8 cellular contexts compared by ENCODE assay signal in the genomic region with DNA sequence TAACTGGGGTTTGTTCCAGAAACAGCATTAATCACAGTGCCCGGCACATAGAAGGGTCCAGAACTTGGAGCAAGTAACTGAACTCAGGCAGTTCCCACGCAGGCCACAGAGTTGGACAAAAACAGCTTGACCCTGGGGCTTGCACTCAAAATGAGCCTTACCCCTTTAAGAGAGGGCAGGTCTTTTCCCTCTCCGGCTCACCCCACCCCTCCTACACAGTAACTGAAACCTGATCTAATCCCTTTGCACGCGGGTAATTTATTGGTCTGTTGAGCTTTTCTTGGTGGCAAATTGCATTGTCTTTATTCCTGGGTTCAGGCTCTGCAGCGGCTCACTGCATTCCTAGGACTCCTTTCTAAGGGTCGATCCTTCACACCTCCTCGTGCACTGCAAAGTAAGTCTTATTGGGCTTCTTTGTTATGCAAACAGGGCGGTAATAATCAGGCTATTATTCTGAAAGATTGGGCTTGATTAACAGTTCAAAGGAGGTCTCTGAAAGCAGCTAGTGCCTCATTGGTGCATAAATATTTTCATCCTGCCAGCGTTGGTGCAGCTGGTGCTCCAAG.
DNase-seq lines count a peak whose midpoint lies in the region; ATAC-seq and TF ChIP-seq lines count a peak whose summit lies in the region.
"Not testable (repeated sequence)": the region's sequence is repeated elsewhere in the genome, so short reads cannot be mapped to it uniquely, and the experiment has no call there.

No MANE protein-coding gene starts in this region.

- not testable (repeated sequence) for H2BK20ac ChIP-seq in H9 (ENCODE audit: low read depth, low read length, poor library complexity, severe bottlenecking)

- peak overlapping the region; percentile 37 for H3K4me2 ChIP-seq in BLaER1
- H3K4me2 ChIP-seq in H9 (ENCODE audit: insufficient read depth, insufficient read length, low read length), result not testable (repeated sequence)

- not testable (repeated sequence) for H3K14ac ChIP-seq in H9 (ENCODE audit: insufficient read depth, low read length)

- H2AFZ ChIP-seq in H9 (ENCODE audit: low read length), result not testable (repeated sequence)

- H3K4me1 Mint-ChIP-seq in H9, result peaks cover 31 to 37% of the 10 kb centered on the region in 2 experiments

- in situ Hi-C loops in SK-MEL-5 (cut with HindIII; ENCODE audit: low pct_unique_long_range_greater_than_20kb, low sequenced_read_pairs), result not testable (repeated sequence)

- H2BK15ac ChIP-seq in H9 (ENCODE audit: low read depth, low read length), result not testable (repeated sequence)

- H3K4ac ChIP-seq in H9 (ENCODE audit: low read depth, low read length), result not testable (repeated sequence)

- not testable (repeated sequence) for H2BK120ac ChIP-seq in H9 (ENCODE audit: low read depth, low read length, poor library complexity, severe bottlenecking)

- H4K91ac ChIP-seq in H9 (ENCODE audit: insufficient read length, low read depth, low read length), result not testable (repeated sequence)

- H3K18ac ChIP-seq in H9 (ENCODE audit: insufficient read length, low read depth, low read length), result not testable (repeated sequence)

- ATAC-seq in left cardiac atrium (peak; percentile 92 to 94), mucosa of descending colon (peak; percentile 93)

- intact Hi-C loops in left cardiac atrium (cut with DNase I); mucosa of descending colon (cut with DNase I, micrococcal nuclease): not testable (repeated sequence)

- H4K8ac ChIP-seq in H9 (replicated peaks; ENCODE audit: insufficient read length, low read depth, low read length), result not testable (repeated sequence)

- H3K56ac ChIP-seq in H9 (ENCODE audit: insufficient read length, low read depth, low read length), result not testable (repeated sequence)

- H2BK5ac ChIP-seq in H9 (ENCODE audit: insufficient read length, low read length), result not testable (repeated sequence)

- not testable (repeated sequence) for H3K9me3 ChIP-seq in BLaER1; H9 (ENCODE audit: control insufficient read depth, low read depth, low read length); mucosa of descending colon; skeletal muscle tissue (ENCODE audit: control insufficient read depth in 3 of 3, low read length in 3 of 3)

- peaks cover 0 to 10% (median 3%) of the 10 kb centered on the region in 3 experiments; a peak in 5 of 7 replicates for H3K36me3 Mint-ChIP-seq in H9 (ENCODE audit: insufficient read depth in 1 of 3, low read depth in 3 of 3)

- H3K9me3 Mint-ChIP-seq in H9, result not testable (repeated sequence)

- not testable (repeated sequence) for H3K23ac ChIP-seq in H9 (ENCODE audit: insufficient read length, low read depth, low read length)

- H4K5ac ChIP-seq in H9 (ENCODE audit: insufficient read length, low read depth, low read length), result not testable (repeated sequence)

- H3K9ac ChIP-seq in BLaER1; H9 (ENCODE audit: extremely low read depth, insufficient read length, low read length): not testable (repeated sequence)
- peak overlapping the region in 2 of 3 donors; percentile 65 to 83 for H3K9ac ChIP-seq in skeletal muscle tissue (ENCODE audit: low read depth in 1 of 3, low read length in 3 of 3)

- H3T11ph ChIP-seq in H9 (ENCODE audit: low read length), result not testable (repeated sequence)

- H2AK5ac ChIP-seq in H9 (ENCODE audit: insufficient read length, low read length), result not testable (repeated sequence)

- not testable (repeated sequence) for H3K27me3 ChIP-seq in BLaER1; H9 (ENCODE audit: insufficient read depth, low read length); skeletal muscle tissue (ENCODE audit: control insufficient read depth in 3 of 3, insufficient read depth in 3 of 3, low read length in 3 of 3)

- not testable (repeated sequence) for H3K23me2 ChIP-seq in H9 (ENCODE audit: insufficient read length, low read depth, low read length, poor library complexity, severe bottlenecking)

- H3K27me3 Mint-ChIP-seq in H9 (ENCODE audit: low read depth), result not testable (repeated sequence)

- DNase-seq in H9 (peak; percentile 97), NCI-H1105 (lab: John Stamatoyannopoulos, UW) (peak; percentile 19), SK-MEL-5 (ENCODE audit: low read depth, low spot score) (peak; percentile 3), dermis blood vessel endothelial cell (peak; percentile 10), mucosa of descending colon (peak in 1 of 3 donors; percentile 41)
- not testable (repeated sequence) for DNase-seq in left cardiac atrium

- not testable (repeated sequence) for H2BK12ac ChIP-seq in H9 (ENCODE audit: insufficient read length, low read depth, low read length)

- H3K79me2 ChIP-seq in H9 (ENCODE audit: insufficient read depth, low read length), result not testable (repeated sequence)

- H4K20me1 ChIP-seq in BLaER1; H9 (ENCODE audit: control insufficient read depth, insufficient read depth, insufficient read length): not testable (repeated sequence)

- H3K4me3 Mint-ChIP-seq in H9, result peak overlapping the region in 1 of 2 experiments; percentile 4; a peak in 2 of 5 replicates

- not testable (repeated sequence) for TF ChIP-seq CTCF in H9 (conservative IDR thresholded peaks at IDR 0.05); mucosa of descending colon (IDR thresholded peaks at IDR 0.05)

- H3K4me1 ChIP-seq in BLaER1; H9 (ENCODE audit: insufficient read depth, low read length); mucosa of descending colon (ENCODE audit: low read depth): not testable (repeated sequence)
- H3K4me1 ChIP-seq in skeletal muscle tissue (ENCODE audit: control insufficient read depth in 3 of 3, insufficient read depth in 3 of 3, low read length in 3 of 3), result peaks cover 0 to 10% (median 7%) of the 10 kb centered on the region in 3 donors

- not testable (repeated sequence) for H3K36me3 ChIP-seq in BLaER1; mucosa of descending colon (ENCODE audit: low read depth); skeletal muscle tissue (ENCODE audit: control insufficient read depth in 3 of 3, insufficient read depth in 3 of 3, low read length in 3 of 3)

- H3K4me3 ChIP-seq in BLaER1, mucosa of descending colon: not testable (repeated sequence)
- peak overlapping the region; percentile 30 to 64 (median 38) for H3K4me3 ChIP-seq in skeletal muscle tissue (ENCODE audit: low read length in 3 of 3)

- no CpG with 5 or more reads among the region's 10 CpGs for WGBS in H9 (ENCODE audit: extremely low coverage, insufficient read length, low lambda C conversion rate)

- H3K79me1 ChIP-seq in H9 (ENCODE audit: insufficient read depth, low read depth, low read length, poor library complexity, severe bottlenecking), result not testable (repeated sequence)

- not testable (repeated sequence) for H3K27ac ChIP-seq in BLaER1; H9 (ENCODE audit: insufficient read length, low read depth, low read length)
- peak overlapping the region; percentile 62 for H3K27ac ChIP-seq in skeletal muscle tissue (ENCODE audit: low read depth, low read length)

- H3K27ac Mint-ChIP-seq in H9, result peak overlapping the region; percentile 33 to 95 (median 91); a peak in 6 of 7 replicates
